In genomic region chr7:84637568-84638338, GRCh38 we compare ENCODE assay signal across 13 cellular contexts.
DNase-seq lines count a peak whose midpoint lies in the region; FAIRE-seq and TF ChIP-seq lines count a peak whose summit lies in the region.
"Had no signal": no experiment of that assay in that cellular context is flagged by ENCODE, and none has a peak within 500 bp of the region (broad histone marks: within the 10 kb centered on the region; RNA-seq: fewer than 3 reads in every experiment).

No MANE protein-coding gene starts in this region.

- no peaks in the 10 kb centered on the region for H3K27me3 ChIP-seq in breast epithelium
- no peaks in the 10 kb centered on the region for H3K27me3 ChIP-seq in astrocyte (ENCODE audit: insufficient read depth, low read length)

- H3K4me2 ChIP-seq in astrocyte (ENCODE audit: low read length) = peak overlapping the region; percentile 39

- no peaks in the 10 kb centered on the region for H3K36me3 Mint-ChIP-seq in MCF 10A (ENCODE audit: insufficient read depth, unreplicated experiment)
- no peaks in the 10 kb centered on the region for H3K36me3 Mint-ChIP-seq in astrocyte (ENCODE audit: low read depth, unreplicated experiment)
- peaks cover 8% of the 10 kb centered on the region for H3K36me3 Mint-ChIP-seq in type B pancreatic cell
- H3K36me3 Mint-ChIP-seq: activated naive CD4-positive, alpha-beta T cell treated with anti-CD3 and anti-CD28 coated beads, Interleukin-2, amount 50 U/mL, for 24 hours had no signal

- DNase-seq in MCF 10A (ENCODE audit: unreplicated experiment) = peak; percentile 37
- DNase-seq in breast epithelium (ENCODE audit: low spot score in 2 of 2) = no peak
- DNase-seq in astrocyte (ENCODE audit: low read depth) = peak; percentile 95
- DNase-seq in iris pigment epithelial cell (ENCODE audit: low read depth) = peak; percentile 95
- DNase-seq in type B pancreatic cell (ENCODE audit: extremely low spot score, unreplicated experiment) = no peak
- no peak for DNase-seq in activated effector memory CD4-positive, alpha-beta T cell treated with Interleukin-2 at 50 U/mL for 16 hours
- no peak for DNase-seq in NOMO-1 treated with DMSO at 0.1 percent for 48 hours (lab: John Stamatoyannopoulos, UW; ENCODE audit: unreplicated experiment)
- DNase-seq in NCI-H524 (lab: John Stamatoyannopoulos, UW) = no peak
- DNase-seq: NCI-H1105, T-helper 17 cell had no signal

- H3K4me1 Mint-ChIP-seq in MCF 10A (ENCODE audit: insufficient read depth, unreplicated experiment) (peaks cover 16% of the 10 kb centered on the region), astrocyte (ENCODE audit: low read depth, unreplicated experiment) (peaks cover 21% of the 10 kb centered on the region), type B pancreatic cell (ENCODE audit: unreplicated experiment) (peaks cover 13% of the 10 kb centered on the region)
- H3K4me1 Mint-ChIP-seq: activated naive CD4-positive, alpha-beta T cell treated with anti-CD3 and anti-CD28 coated beads, Interleukin-2, amount 50 U/mL, for 24 hours; T-helper 17 cell had no signal

- no peak overlapping the region for H3K4me3 ChIP-seq in breast epithelium
- no peak overlapping the region for H3K4me3 ChIP-seq in astrocyte (ENCODE audit: insufficient read depth, low read depth, low read length)

- H3K36me3 ChIP-seq in breast epithelium = no peaks in the 10 kb centered on the region
- H3K36me3 ChIP-seq in astrocyte (ENCODE audit: insufficient read depth, low read length) = no peaks in the 10 kb centered on the region

- H3K9ac ChIP-seq in astrocyte (ENCODE audit: low read length) = peak overlapping the region; percentile 45

- peak overlapping the region; percentile 41 for H2AFZ ChIP-seq in astrocyte (ENCODE audit: low read depth, low read length)

- intact Hi-C loops in MCF 10A (cut with micrococcal nuclease) = no loop called here
- intact Hi-C loops in breast epithelium (cut with DNase I; ENCODE audit: low total_unique reads) = no loop called here

- no peak for TF ChIP-seq POLR2A in breast epithelium (IDR thresholded peaks at IDR 0.05)

- H3K79me2 ChIP-seq in astrocyte (ENCODE audit: insufficient read depth, low read length) = no peaks in the 10 kb centered on the region

- H3K4me1 ChIP-seq in breast epithelium (no peaks in the 10 kb centered on the region), astrocyte (ENCODE audit: insufficient read depth, low read length) (peaks cover 17% of the 10 kb centered on the region)

- H3K27ac ChIP-seq in breast epithelium (no peak overlapping the region), astrocyte (ENCODE audit: low read depth, low read length) (peak overlapping the region; percentile 85)
- H3K27ac ChIP-seq: 22Rv1 had no signal

- peaks cover 10% of the 10 kb centered on the region for H3K9me3 Mint-ChIP-seq in MCF 10A (ENCODE audit: unreplicated experiment)
- no peaks in the 10 kb centered on the region for H3K9me3 Mint-ChIP-seq in astrocyte (ENCODE audit: unreplicated experiment)
- peaks cover 19% of the 10 kb centered on the region for H3K9me3 Mint-ChIP-seq in type B pancreatic cell
- H3K9me3 Mint-ChIP-seq: activated naive CD4-positive, alpha-beta T cell treated with anti-CD3 and anti-CD28 coated beads, Interleukin-2, amount 50 U/mL, for 24 hours had no signal

- peak overlapping the region; percentile 79 for H3K27ac Mint-ChIP-seq in MCF 10A (ENCODE audit: low read depth, unreplicated experiment)
- H3K27ac Mint-ChIP-seq in astrocyte (ENCODE audit: unreplicated experiment) = peak overlapping the region; percentile 94
- peak overlapping the region; percentile 2 for H3K27ac Mint-ChIP-seq in type B pancreatic cell
- H3K27ac Mint-ChIP-seq: activated naive CD4-positive, alpha-beta T cell treated with anti-CD3 and anti-CD28 coated beads, Interleukin-2, amount 50 U/mL, for 24 hours; T-helper 17 cell had no signal

- peak; percentile 94 for FAIRE-seq in astrocyte (lab: Jason Lieb, UNC)
- FAIRE-seq: islet of Langerhans had no signal

- H3K4me3 Mint-ChIP-seq in MCF 10A (ENCODE audit: unreplicated experiment) (no peak overlapping the region), astrocyte (ENCODE audit: unreplicated experiment) (no peak overlapping the region), type B pancreatic cell (no peak overlapping the region)
- H3K4me3 Mint-ChIP-seq: activated naive CD4-positive, alpha-beta T cell treated with anti-CD3 and anti-CD28 coated beads, Interleukin-2, amount 50 U/mL, for 24 hours; T-helper 17 cell had no signal

- POLR2A ChIA-PET in MCF 10A (lab: Yijun Ruan, JAX) = interaction anchor here (0.6 to 0.7 kb wide), 2 partner anchors 10 to 47 kb away, joined by 3 read pairs; no protein-coding TSS in a partner anchor

- H3K27me3 Mint-ChIP-seq in MCF 10A (ENCODE audit: insufficient read depth, unreplicated experiment) (no peaks in the 10 kb centered on the region), astrocyte (ENCODE audit: low read depth, unreplicated experiment) (no peaks in the 10 kb centered on the region), type B pancreatic cell (no peaks in the 10 kb centered on the region)
- H3K27me3 Mint-ChIP-seq: activated naive CD4-positive, alpha-beta T cell treated with anti-CD3 and anti-CD28 coated beads, Interleukin-2, amount 50 U/mL, for 24 hours; T-helper 17 cell had no signal

- CTCF ChIA-PET in MCF 10A (lab: Yijun Ruan, JAX) = no interaction called here

- TF ChIP-seq CTCF in MCF 10A (IDR thresholded peaks at IDR 0.05; ENCODE audit: unreplicated experiment) = no peak
- TF ChIP-seq CTCF in breast epithelium (IDR thresholded peaks at IDR 0.05) = no peak
- no peak for TF ChIP-seq CTCF in astrocyte (IDR thresholded peaks at IDR 0.05; ENCODE audit: insufficient read depth, low read depth, low read length)
- no peak for TF ChIP-seq CTCF in type B pancreatic cell (conservative IDR thresholded peaks at IDR 0.05)

- H3K9me3 ChIP-seq in breast epithelium (peaks cover 0 to 21% of the 10 kb centered on the region in 2 donors), astrocyte (ENCODE audit: insufficient read depth, low read depth, low read length) (no peaks in the 10 kb centered on the region)

- BruUV-seq in MCF 10A (replicated peaks; lab: Mats Ljungman, UMichigan) = no TSS peak

- H4K20me1 ChIP-seq in astrocyte (ENCODE audit: insufficient read depth, low read length) = no peaks in the 10 kb centered on the region

Comparison
In these comparisons a context has a peak if more than half of its experiments do, and no peak if none do; other contexts are left out.
1. DNase-seq: peak in MCF 10A (single experiment), astrocyte (single experiment) and iris pigment epithelial cell (single experiment); none in breast epithelium (0 of 2), type B pancreatic cell (single experiment), activated effector memory CD4-positive, alpha-beta T cell treated with Interleukin-2 at 50 U/mL for 16 hours (single experiment), NOMO-1 treated with DMSO at 0.1 percent for 48 hours (single experiment) and NCI-H524 (0 of 2).
2. H3K27ac Mint-ChIP-seq: peak in every context shown above with its lines; median percentile 94 in astrocyte; 79 in MCF 10A; 2 in type B pancreatic cell.